Comparison of ENCODE assay signal across 14 cellular contexts in the genomic region with DNA sequence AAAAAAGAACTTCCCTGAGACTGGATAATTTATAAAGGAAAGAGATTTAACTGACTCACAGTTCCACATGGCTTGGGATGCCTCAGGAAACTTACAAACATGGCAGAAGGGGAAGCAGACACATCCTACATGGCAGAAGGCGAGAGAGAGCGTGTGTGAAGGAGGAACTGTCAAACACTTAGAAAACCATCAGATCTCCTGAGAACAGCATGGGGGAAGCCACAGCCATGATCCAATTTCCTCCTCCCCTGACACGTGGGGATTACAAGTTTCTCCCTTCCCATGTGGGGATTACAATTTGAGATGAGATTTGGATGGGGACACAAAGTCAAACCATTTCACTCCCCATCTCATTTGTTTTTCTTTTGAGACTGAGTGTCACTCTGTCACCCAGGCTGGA.
"Had no signal": no experiment of that assay in that cellular context is flagged by ENCODE, and none has a peak within 500 bp of the region (broad histone marks: within the 10 kb centered on the region; RNA-seq: fewer than 3 reads in every experiment).

No MANE protein-coding gene starts in this region.

- DNase-seq: activated CD4-positive, alpha-beta memory T cell treated with anti-CD3 and anti-CD28 coated beads for 36 hours; activated effector memory CD4-positive, alpha-beta T cell treated with Interleukin-2 at 50 U/mL for 16 hours; activated naive CD4-positive, alpha-beta T cell treated with anti-CD3 and anti-CD28 coated beads, Interleukin-2, amount 50 U/mL, for 16 hours; activated T-cell treated with anti-CD3 and anti-CD28 coated beads, Interleukin-2, amount 50 U/mL, for 4 hours; dorsolateral prefrontal cortex; endodermal cell; midbrain; stimulated activated CD4-positive, alpha-beta T cell treated with anti-CD3 and anti-CD28 coated beads, Interleukin-4, amount 100 ng/mL, for 4 hours; stimulated activated naive CD8-positive, alpha-beta T cell treated with anti-CD3 and anti-CD28 coated beads, Interleukin-15, Interleukin-2, amounts not matched to agents 100 U/mL and 50 U/mL, for 24 hours; T1000; transverse colon had no signal

- ATAC-seq: activated T-cell treated with anti-CD3 and anti-CD28 coated beads, Interleukin-2, amount 50 U/mL, for 4 hours; gastroesophageal sphincter; left lobe of liver; right lobe of liver; stimulated activated naive CD8-positive, alpha-beta T cell treated with anti-CD3 and anti-CD28 coated beads, Interleukin-15, Interleukin-2, amounts not matched to agents 100 U/mL and 50 U/mL, for 24 hours had no signal
